26 cellular contexts compared by ENCODE assay signal in the genomic region with DNA sequence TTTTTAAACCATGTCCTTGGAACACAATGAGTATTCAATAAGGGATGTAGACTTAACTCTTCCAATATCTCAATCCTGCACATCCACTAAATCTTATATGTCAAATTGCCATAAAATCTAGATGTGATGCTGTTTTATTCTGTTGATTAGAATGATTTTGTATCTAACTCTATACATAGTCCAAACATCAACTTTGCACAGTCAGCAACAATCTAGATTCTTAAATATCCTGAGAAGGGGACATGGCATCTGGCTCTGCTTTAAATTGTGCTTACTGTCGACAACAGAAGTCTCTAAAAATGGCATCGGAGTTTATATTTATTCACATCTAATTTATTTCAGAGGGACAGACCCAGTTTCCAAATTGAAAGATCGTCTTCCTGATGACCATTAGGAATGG.
"Had no signal": no experiment of that assay in that cellular context is flagged by ENCODE, and none has a peak within 500 bp of the region (broad histone marks: within the 10 kb centered on the region; RNA-seq: fewer than 3 reads in every experiment).

No MANE protein-coding gene starts in this region.

- ATAC-seq: effector memory CD8-positive, alpha-beta T cell; esophagus mucosa; gastrocnemius medialis; heart right ventricle; left cardiac atrium; left lung; left ventricle myocardium superior; lower lobe of right lung; mucosa of descending colon; naive thymus-derived CD8-positive, alpha-beta T cell had no signal

- H3K27me3 ChIP-seq: esophagus squamous epithelium, gastrocnemius medialis, heart right ventricle, left lung had no signal

- FAIRE-seq: endometrium, islet of Langerhans, keratinocyte had no signal

- H3K36me3 ChIP-seq: esophagus squamous epithelium, gastrocnemius medialis, heart right ventricle, left lung, lower lobe of right lung had no signal

- H3K9me3 ChIP-seq: esophagus squamous epithelium, gastrocnemius medialis, left lung, lower lobe of right lung, mucosa of descending colon had no signal

- DNase-seq: dermis blood vessel endothelial cell; effector CD8-positive, alpha-beta T cell; effector memory CD8-positive, alpha-beta T cell; endodermal cell; erythroblast; esophagus squamous epithelium; foreskin fibroblast; foreskin melanocyte; gastrocnemius medialis; glutamatergic neuron; head of caudate nucleus; heart right ventricle; left cardiac atrium; left lung; left ventricle myocardium superior; lower lobe of right lung; mesenchymal stem cell; mucosa of descending colon; naive B cell; naive thymus-derived CD8-positive, alpha-beta T cell had no signal

- H3K4me3 ChIP-seq: coronary artery, esophagus squamous epithelium, gastrocnemius medialis, heart right ventricle, left lung, lower lobe of right lung, mucosa of descending colon had no signal

- H3K4me1 ChIP-seq: esophagus squamous epithelium, gastrocnemius medialis, heart right ventricle, left lung, lower lobe of right lung had no signal

- H3K27ac ChIP-seq: coronary artery, epithelial cell of prostate, esophagus squamous epithelium, gastrocnemius medialis, heart right ventricle, left lung, lower lobe of right lung had no signal
